Comparison of ENCODE assay signal across 15 cellular contexts in genomic region chr9:128785427-128785826, GRCh38.
"Had no signal": no experiment of that assay in that cellular context is flagged by ENCODE, and none has a peak within 500 bp of the region (broad histone marks: within the 10 kb centered on the region; RNA-seq: fewer than 3 reads in every experiment).

No MANE protein-coding gene starts in this region.

- DNase-seq: activated CD4-positive, alpha-beta T cell treated with anti-CD3 and anti-CD28 coated beads for 4 hours; activated naive CD4-positive, alpha-beta T cell; activated T-cell treated with anti-CD3 and anti-CD28 coated beads for 4 hours; body of pancreas; caudate nucleus; foreskin melanocyte; hypothalamus; lower lobe of right lung; SIG-M5; stimulated activated naive CD8-positive, alpha-beta T cell treated with anti-CD3 and anti-CD28 coated beads, Interleukin-15, amount 100 ng/mL, for 72 hours; upper lobe of left lung had no signal

- H3K36me3 ChIP-seq: prostate gland, right atrium auricular region had no signal

- H3K9me3 ChIP-seq: body of pancreas, lower lobe of right lung, prostate gland had no signal

- H3K27ac Mint-ChIP-seq: stimulated activated naive CD8-positive, alpha-beta T cell treated with anti-CD3 and anti-CD28 coated beads, Interleukin-15, amount 100 ng/mL, for 72 hours; WTC11 had no signal

- H3K9me3 Mint-ChIP-seq: stimulated activated naive CD8-positive, alpha-beta T cell treated with anti-CD3 and anti-CD28 coated beads, Interleukin-15, amount 100 ng/mL, for 72 hours had no signal

- H3K27ac ChIP-seq: body of pancreas, lower lobe of right lung, prostate gland, right atrium auricular region, upper lobe of left lung had no signal

- H3K27me3 Mint-ChIP-seq: stimulated activated naive CD8-positive, alpha-beta T cell treated with anti-CD3 and anti-CD28 coated beads, Interleukin-15, amount 100 ng/mL, for 72 hours had no signal

- H3K27me3 ChIP-seq: body of pancreas, right atrium auricular region, upper lobe of left lung had no signal

- H3K4me3 Mint-ChIP-seq: stimulated activated naive CD8-positive, alpha-beta T cell treated with anti-CD3 and anti-CD28 coated beads, Interleukin-15, amount 100 ng/mL, for 72 hours had no signal

- H3K4me3 ChIP-seq: body of pancreas, lower lobe of right lung, prostate gland, right atrium auricular region, upper lobe of left lung had no signal

- ATAC-seq: body of pancreas; lower lobe of right lung; SK-N-SH treated with all-trans-retinoic acid at 6 μM for 48 hours; stimulated activated naive CD8-positive, alpha-beta T cell treated with anti-CD3 and anti-CD28 coated beads, Interleukin-15, amount 100 ng/mL, for 72 hours; WTC11 had no signal
